8 cellular contexts compared by ENCODE assay signal in genomic region chr20:32358632-32358882, GRCh38. TPM values are rescaled to one million over a fixed set of nuclear protein-coding genes. Genes with fewer than 3 reads are reported as not detected.
A peak's percentile ranks its signal among the peaks of the same experiment; 100 is the strongest.
DNase-seq lines count a peak whose midpoint lies in the region; ATAC-seq, FAIRE-seq and TF ChIP-seq lines count a peak whose summit lies in the region.

No MANE protein-coding gene starts in this region.

- H3K9me3 ChIP-seq in mucosa of stomach (ENCODE audit: control insufficient read depth, low read length) = no peaks in the 10 kb centered on the region

- H3K4me1 ChIP-seq in mucosa of stomach (ENCODE audit: control insufficient read depth, insufficient read depth, low read length) = peaks cover 13% of the 10 kb centered on the region

- ATAC-seq in GM18867 (IDR thresholded peaks at IDR 0.05; ENCODE audit: unreplicated experiment) = no peak

- no peaks in the 10 kb centered on the region for H3K27me3 ChIP-seq in HL-60 (ENCODE audit: insufficient read depth, poor library complexity, severe bottlenecking)
- H3K27me3 ChIP-seq in bronchial epithelial cell (ENCODE audit: control insufficient read depth, insufficient read depth, low read length) = no peaks in the 10 kb centered on the region
- H3K27me3 ChIP-seq in mucosa of stomach (ENCODE audit: control insufficient read depth, insufficient read depth, low read length) = no peaks in the 10 kb centered on the region

- no peaks in the 10 kb centered on the region for H3K36me3 ChIP-seq in bronchial epithelial cell (ENCODE audit: control insufficient read depth, insufficient read depth, low read length)
- H3K36me3 ChIP-seq in mucosa of stomach (ENCODE audit: control insufficient read depth, insufficient read depth, low read length) = no peaks in the 10 kb centered on the region

- TF ChIP-seq CTCF in 22Rv1 (IDR thresholded peaks at IDR 0.05) (no peak), HL-60 (IDR thresholded peaks at IDR 0.05; ENCODE audit: insufficient read depth, low read length) (no peak), bronchial epithelial cell (IDR thresholded peaks at IDR 0.05; ENCODE audit: insufficient read depth, low read length, severe bottlenecking) (no peak)

- peak overlapping the region; percentile 97 for H3K4me3 ChIP-seq in HL-60 (replicated peaks; ENCODE audit: insufficient read depth, low read length)
- peak overlapping the region; percentile 72 for H3K4me3 ChIP-seq in bronchial epithelial cell (ENCODE audit: low read depth, low read length)
- H3K4me3 ChIP-seq in mucosa of stomach (ENCODE audit: low read length) = no peak overlapping the region

- FAIRE-seq in bronchial epithelial cell (lab: Jason Lieb, UNC) = no peak

- H3K27ac ChIP-seq in 22Rv1 = peak overlapping the region; percentile 90
- H3K27ac ChIP-seq in HL-60 (replicated peaks) = peak overlapping the region; percentile 83

- no peak for DNase-seq in HL-60 (ENCODE audit: low read depth in 1 of 2, low spot score in 1 of 2)
- DNase-seq in bronchial epithelial cell (ENCODE audit: low read depth) = no peak
- no peak for DNase-seq in HT-29 (ENCODE audit: low spot score)
- DNase-seq in OCI-M1 (lab: John Stamatoyannopoulos, UW) = no peak
- DNase-seq in NCI-H345 (lab: John Stamatoyannopoulos, UW) = no peak

- peak overlapping the region; percentile 70 for H3K9ac ChIP-seq in mucosa of stomach (ENCODE audit: low read length)

RNA-seq across cellular contexts. Expression of gene ASXL1, which starts 0.4 kb away (rescaled TPM):
- 13.8 and 17.6 TPM in 2 replicates for total RNA-seq in bronchial epithelial cell
- 74.3 and 74.9 TPM in 2 replicates for total RNA-seq in HT-29 (2014; rRNA removed; shearing (Covaris generic))
